8 cellular contexts compared by ENCODE assay signal in genomic region chr1:31065310-31066217, GRCh38. TPM values are rescaled to one million over a fixed set of nuclear protein-coding genes. Genes with fewer than 3 reads are reported as not detected.
A peak's percentile ranks its signal among the peaks of the same experiment; 100 is the strongest.
DNase-seq lines count a peak whose midpoint lies in the region; ATAC-seq and FAIRE-seq lines count a peak whose summit lies in the region.

PUM1 (minus strand) TSS chr1:31065717; CDS start chr1:31059566, 6,151 bp downstream.

- peak; percentile 91 for ATAC-seq in GM21367 (IDR thresholded peaks at IDR 0.05; ENCODE audit: unreplicated experiment)
- peak; percentile 94 for ATAC-seq in activated CD8-positive, alpha-beta memory T cell treated with anti-CD3 and anti-CD28 coated beads, Interleukin-2, amount 10 ng/mL, durations not matched to agents 7 days and 5 days

- H3K9me3 Mint-ChIP-seq in activated CD8-positive, alpha-beta memory T cell treated with anti-CD3 and anti-CD28 coated beads, Interleukin-2, amount 10 ng/mL, durations not matched to agents 7 days and 5 days (ENCODE audit: low read depth): no peaks in the 10 kb centered on the region

- peak within 1 kb of the TSS; percentile 95 for H3K4me3 ChIP-seq in endocrine pancreas (ENCODE audit: control insufficient read depth, insufficient read depth, low read length)

- CTCF ChIA-PET in activated CD8-positive, alpha-beta memory T cell treated with anti-CD3 and anti-CD28 coated beads, Interleukin-2, amount 10 ng/mL, durations not matched to agents 7 days and 5 days (lab: Charles Lee): interaction anchor here (0.8 kb wide), 2 partner anchors 7 to 143 kb away, joined by 3 read pairs; no protein-coding TSS in a partner anchor

- peaks cover 10% of the 10 kb centered on the region for H3K36me3 Mint-ChIP-seq in activated CD8-positive, alpha-beta memory T cell treated with anti-CD3 and anti-CD28 coated beads, Interleukin-2, amount 10 ng/mL, durations not matched to agents 7 days and 5 days

- H3K9ac ChIP-seq in endocrine pancreas (ENCODE audit: control insufficient read depth, insufficient read depth, low read length): peak within 1 kb of the TSS; percentile 97

- H3K9me3 ChIP-seq in endocrine pancreas (ENCODE audit: control insufficient read depth, low read length): no peaks in the 10 kb centered on the region

- peak within 1 kb of the TSS; percentile 99 for H3K27ac Mint-ChIP-seq in activated CD8-positive, alpha-beta memory T cell treated with anti-CD3 and anti-CD28 coated beads, Interleukin-2, amount 10 ng/mL, durations not matched to agents 7 days and 5 days

- DNase-seq in COR-L47 (lab: John Stamatoyannopoulos, UW) (peak; percentile 99), HTR-8/SVneo (ENCODE audit: insufficient read length, low spot score) (peak; percentile 93), NOMO-1 treated with dmso at 0.1 percent for 144 hours (lab: John Stamatoyannopoulos, UW; ENCODE audit: unreplicated experiment) (peak; percentile 97), mesenteric fat pad (ENCODE audit: low spot score) (peak; percentile 99)
- DNase-seq in activated CD8-positive, alpha-beta memory T cell treated with anti-CD3 and anti-CD28 coated beads, Interleukin-2, amount 10 ng/mL, durations not matched to agents 7 days and 5 days: peak; percentile 99
- peak; percentile 91 for DNase-seq in stimulated activated CD8-positive, alpha-beta memory T cell treated with anti-CD3 and anti-CD28 coated beads, Interleukin-15, amount 100 ng/mL, for 24 hours (ENCODE audit: low read depth)

- H3K4me1 Mint-ChIP-seq in activated CD8-positive, alpha-beta memory T cell treated with anti-CD3 and anti-CD28 coated beads, Interleukin-2, amount 10 ng/mL, durations not matched to agents 7 days and 5 days: peaks cover 20% of the 10 kb centered on the region

- no peaks in the 10 kb centered on the region for H3K27me3 Mint-ChIP-seq in activated CD8-positive, alpha-beta memory T cell treated with anti-CD3 and anti-CD28 coated beads, Interleukin-2, amount 10 ng/mL, durations not matched to agents 7 days and 5 days

- H3K36me3 ChIP-seq in endocrine pancreas (ENCODE audit: control insufficient read depth, insufficient read depth, low read length): no peaks in the 10 kb centered on the region

- peak within 1 kb of the TSS; percentile 99 for H3K4me3 Mint-ChIP-seq in activated CD8-positive, alpha-beta memory T cell treated with anti-CD3 and anti-CD28 coated beads, Interleukin-2, amount 10 ng/mL, durations not matched to agents 7 days and 5 days

- peak; percentile 80 for FAIRE-seq in HTR-8/SVneo (lab: Jason Lieb, UNC)

- H3K4me1 ChIP-seq in endocrine pancreas (ENCODE audit: control insufficient read depth, insufficient read depth, low read length): peaks cover 8% of the 10 kb centered on the region

- no peaks in the 10 kb centered on the region for H3K27me3 ChIP-seq in endocrine pancreas (ENCODE audit: control insufficient read depth, insufficient read depth, low read length)

RNA-seq across cellular contexts. Expression of gene PUM1, which starts in this region (rescaled TPM):
- 100 to 1,000 TPM; 112 to 113 TPM for total RNA-seq in activated CD8-positive, alpha-beta memory T cell treated with anti-CD3 and anti-CD28 coated beads, Interleukin-2, amount 10 ng/mL, durations not matched to agents 7 days and 5 days
- total RNA-seq in mesenteric fat pad: 114 TPM

Comparison
In these comparisons a context has a peak if more than half of its experiments do, and no peak if none do; other contexts are left out.
1. Peak in every context shown above with its lines: DNase-seq, ATAC-seq and H3K4me3 ChIP-seq.